26 cellular contexts compared by ENCODE assay signal in the genomic region with DNA sequence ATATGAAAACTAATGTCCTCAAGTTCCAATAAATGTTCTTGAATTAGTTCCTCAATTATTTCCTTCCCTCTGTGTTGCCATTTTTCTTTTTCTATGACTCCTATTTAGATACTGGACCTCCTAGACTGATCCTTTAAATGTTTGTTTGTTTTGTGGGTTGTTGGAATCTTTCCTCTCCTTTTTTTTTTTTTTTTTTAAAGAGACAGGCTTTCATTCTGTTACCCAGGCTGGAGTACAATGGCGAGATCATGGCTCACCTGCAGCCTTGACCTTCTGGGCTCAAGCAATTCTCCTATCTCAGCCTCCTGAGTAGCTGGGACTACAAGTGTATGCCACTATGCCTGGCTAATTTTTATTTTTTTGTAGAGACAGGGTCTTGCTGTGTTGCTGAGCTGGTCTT. TPM values are rescaled to one million over a fixed set of nuclear protein-coding genes. Genes with fewer than 3 reads are reported as not detected.
"Had no signal": no experiment of that assay in that cellular context is flagged by ENCODE, and none has a peak within 500 bp of the region (broad histone marks: within the 10 kb centered on the region; RNA-seq: fewer than 3 reads in every experiment).

No MANE protein-coding gene starts in this region.

- H3K27ac Mint-ChIP-seq: activated CD4-positive, alpha-beta memory T cell treated with anti-CD3 and anti-CD28 coated beads, Interleukin-2, amount 10 ng/mL, durations not matched to agents 7 days and 5 days; activated CD4-positive, alpha-beta T cell treated with anti-CD3 and anti-CD28 coated beads, Interleukin-2, amount 10 ng/mL, durations not matched to agents 24 days and 14 days; activated naive CD4-positive, alpha-beta T cell treated with anti-CD3 and anti-CD28 coated beads, Interleukin-2, amount 10 ng/mL, durations not matched to agents 7 days and 5 days; natural killer cell; stimulated activated naive CD8-positive, alpha-beta T cell treated with anti-CD3 and anti-CD28 coated beads, Interleukin-15, Interleukin-2, amounts not matched to agents 100 ng/mL and 50 ng/mL, for 24 hours had no signal

- DNase-seq: activated CD4-positive, alpha-beta memory T cell treated with anti-CD3 and anti-CD28 coated beads, Interleukin-2, amount 10 ng/mL, durations not matched to agents 7 days and 5 days; activated CD4-positive, alpha-beta T cell treated with anti-CD3 and anti-CD28 coated beads, Interleukin-2, amount 10 ng/mL, durations not matched to agents 24 days and 14 days; activated effector memory CD4-positive, alpha-beta T cell treated with anti-CD3 and anti-CD28 coated beads, Interleukin-2, amount 50 U/mL, for 16 hours; activated naive CD4-positive, alpha-beta T cell treated with anti-CD3 and anti-CD28 coated beads, Interleukin-2, amount 10 ng/mL, durations not matched to agents 7 days and 5 days; activated T-cell treated with anti-CD3 and anti-CD28 coated beads for 4 hours; amygdala; colonic mucosa; esophagus squamous epithelium; head of caudate nucleus; hypothalamus; left ventricle myocardium superior; mammary epithelial cell; midbrain; natural killer cell; pancreas; psoas muscle; stimulated activated CD4-positive, alpha-beta T cell treated with anti-CD3 and anti-CD28 coated beads, Interleukin-12 subunit alpha, Interleukin-12 subunit beta, amount 100 ng/mL, for 4 hours; substantia nigra; thyroid gland; upper lobe of right lung had no signal

- H3K4me1 Mint-ChIP-seq: activated CD4-positive, alpha-beta memory T cell treated with anti-CD3 and anti-CD28 coated beads, Interleukin-2, amount 10 ng/mL, durations not matched to agents 7 days and 5 days; activated naive CD4-positive, alpha-beta T cell treated with anti-CD3 and anti-CD28 coated beads, Interleukin-2, amount 10 ng/mL, durations not matched to agents 7 days and 5 days had no signal

- H3K9me3 Mint-ChIP-seq: activated CD4-positive, alpha-beta memory T cell treated with anti-CD3 and anti-CD28 coated beads, Interleukin-2, amount 10 ng/mL, durations not matched to agents 7 days and 5 days; activated CD4-positive, alpha-beta T cell treated with anti-CD3 and anti-CD28 coated beads, Interleukin-2, amount 10 ng/mL, durations not matched to agents 24 days and 14 days; activated naive CD4-positive, alpha-beta T cell treated with anti-CD3 and anti-CD28 coated beads, Interleukin-2, amount 10 ng/mL, durations not matched to agents 7 days and 5 days; natural killer cell; stimulated activated naive CD8-positive, alpha-beta T cell treated with anti-CD3 and anti-CD28 coated beads, Interleukin-15, Interleukin-2, amounts not matched to agents 100 ng/mL and 50 ng/mL, for 24 hours had no signal

- ATAC-seq: gastroesophageal sphincter, left ventricle myocardium superior, natural killer cell, psoas muscle, upper lobe of right lung had no signal

- H3K4me3 Mint-ChIP-seq: activated CD4-positive, alpha-beta memory T cell treated with anti-CD3 and anti-CD28 coated beads, Interleukin-2, amount 10 ng/mL, durations not matched to agents 7 days and 5 days; activated CD4-positive, alpha-beta T cell treated with anti-CD3 and anti-CD28 coated beads, Interleukin-2, amount 10 ng/mL, durations not matched to agents 24 days and 14 days; activated naive CD4-positive, alpha-beta T cell treated with anti-CD3 and anti-CD28 coated beads, Interleukin-2, amount 10 ng/mL, durations not matched to agents 7 days and 5 days; natural killer cell; stimulated activated naive CD8-positive, alpha-beta T cell treated with anti-CD3 and anti-CD28 coated beads, Interleukin-15, Interleukin-2, amounts not matched to agents 100 ng/mL and 50 ng/mL, for 24 hours had no signal

- H3K27me3 Mint-ChIP-seq: activated CD4-positive, alpha-beta memory T cell treated with anti-CD3 and anti-CD28 coated beads, Interleukin-2, amount 10 ng/mL, durations not matched to agents 7 days and 5 days; activated CD4-positive, alpha-beta T cell treated with anti-CD3 and anti-CD28 coated beads, Interleukin-2, amount 10 ng/mL, durations not matched to agents 24 days and 14 days; activated naive CD4-positive, alpha-beta T cell treated with anti-CD3 and anti-CD28 coated beads, Interleukin-2, amount 10 ng/mL, durations not matched to agents 7 days and 5 days; stimulated activated naive CD8-positive, alpha-beta T cell treated with anti-CD3 and anti-CD28 coated beads, Interleukin-15, Interleukin-2, amounts not matched to agents 100 ng/mL and 50 ng/mL, for 24 hours had no signal

RNA-seq across cellular contexts. Expression of a gene that starts 9.8 kb away (rescaled TPM):
- total RNA-seq: gastroesophageal sphincter, upper lobe of right lung had no signal

RNA-seq across cellular contexts. Expression of a gene that starts 30.8 kb away (rescaled TPM):
- total RNA-seq: activated CD4-positive, alpha-beta T cell treated with anti-CD3 and anti-CD28 coated beads, Interleukin-2, amount 10 ng/mL, durations not matched to agents 24 days and 14 days; bronchial epithelial cell; colonic mucosa; gastroesophageal sphincter; left ventricle myocardium superior; mammary epithelial cell; pancreas; psoas muscle; right atrium auricular region; skeletal muscle tissue; T-helper 2 cell treated with Interferon-gamma antibody and Interleukin-4, amounts not matched to agents 100 ng/mL and 5 ng/mL, for 36 hours; thyroid gland; upper lobe of right lung had no signal

RNA-seq across cellular contexts. Expression of a gene that starts 37.4 kb away (rescaled TPM):
- total RNA-seq: bronchial epithelial cell had no signal
